Comparison of ENCODE assay signal across 8 cellular contexts in the genomic region with DNA sequence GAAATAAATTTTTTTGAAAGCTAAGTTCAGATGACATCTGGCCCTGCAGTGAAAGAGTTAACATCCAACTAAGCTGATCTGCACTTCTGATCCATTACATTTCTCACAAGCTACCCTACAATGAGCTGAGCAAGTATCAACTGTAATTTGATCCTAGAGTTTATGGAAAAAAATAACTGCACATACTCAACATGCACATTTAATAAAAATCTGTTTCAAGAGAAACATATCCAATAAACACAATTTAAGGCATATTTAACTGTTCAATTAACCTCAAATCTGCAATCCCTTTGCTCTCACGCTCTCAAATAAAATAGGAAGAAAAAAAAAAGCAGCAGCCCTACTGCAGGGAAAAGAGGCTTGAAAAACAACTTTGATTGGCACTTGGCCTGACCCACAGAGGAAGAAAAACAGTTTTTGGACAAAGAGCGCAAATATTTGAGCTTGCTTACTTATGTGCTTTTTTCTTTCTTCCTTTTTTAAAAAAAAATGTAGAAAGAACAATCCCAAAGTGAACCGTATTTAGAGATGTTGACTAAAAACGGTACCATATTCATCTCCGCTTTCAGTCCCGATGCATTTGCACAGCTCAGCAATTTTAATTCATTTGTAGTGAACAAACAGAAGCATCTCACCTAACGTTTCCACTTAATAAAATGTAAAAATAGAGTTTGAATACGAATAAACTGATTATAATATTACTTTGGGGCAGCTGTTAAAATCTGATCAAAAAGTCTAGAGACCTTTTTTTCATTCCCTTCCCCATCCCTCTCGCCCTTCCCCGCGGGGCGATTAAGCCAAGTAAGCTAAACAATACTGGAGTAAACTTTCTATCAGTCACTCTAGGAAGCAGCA. TPM values are rescaled to one million over a fixed set of nuclear protein-coding genes. Genes with fewer than 3 reads are reported as not detected.
A peak's percentile ranks its signal among the peaks of the same experiment; 100 is the strongest.
DNase-seq lines count a peak whose midpoint lies in the region; ATAC-seq and TF ChIP-seq lines count a peak whose summit lies in the region.

No MANE protein-coding gene starts in this region.

- no peak overlapping the region for H3K27ac ChIP-seq in urinary bladder (ENCODE audit: low read depth)

- H3K9me3 Mint-ChIP-seq in mesothelial cell of epicardium = peaks cover 5% of the 10 kb centered on the region

- H3K4me1 Mint-ChIP-seq in mesothelial cell of epicardium = peaks cover 23% of the 10 kb centered on the region

- H3K4me3 ChIP-seq in urinary bladder (ENCODE audit: low read depth, low read length) = peak overlapping the region; percentile 93

- H3K36me3 ChIP-seq in urinary bladder (ENCODE audit: insufficient read depth) = no peaks in the 10 kb centered on the region

- peaks cover 13% of the 10 kb centered on the region for H3K36me3 Mint-ChIP-seq in mesothelial cell of epicardium

- 5% methylated on average over 12 of the region's 12 CpGs for WGBS in urinary bladder

- no peaks in the 10 kb centered on the region for H3K27me3 Mint-ChIP-seq in mesothelial cell of epicardium (ENCODE audit: low read depth)

- TF ChIP-seq CTCF in mesothelial cell of epicardium (IDR thresholded peaks at IDR 0.05; ENCODE audit: unreplicated experiment) = no peak

- H3K4me3 Mint-ChIP-seq in mesothelial cell of epicardium = no peak overlapping the region

- no peaks in the 10 kb centered on the region for H3K4me1 ChIP-seq in urinary bladder (ENCODE audit: insufficient read depth)

- peak overlapping the region; percentile 95 for H3K27ac Mint-ChIP-seq in mesothelial cell of epicardium

- DNase-seq in NCI-H1694 treated with DMSO at 0.1 percent for 48 hours (lab: John Stamatoyannopoulos, UW) (peak; percentile 22), NCI-H1694 (lab: John Stamatoyannopoulos, UW) (no peak), NCI-H82 treated with DMSO at 0.1 percent for 48 hours (lab: John Stamatoyannopoulos, UW; ENCODE audit: unreplicated experiment) (peak; percentile 50), cerebellar cortex (ENCODE audit: low spot score) (peak; percentile 52), mesothelial cell of epicardium (ENCODE audit: low spot score in 2 of 2, unreplicated experiment in 2 of 2) (no peak), NCI-H774 (lab: John Stamatoyannopoulos, UW) (no peak)

- ATAC-seq in GM21825 (IDR thresholded peaks at IDR 0.05; ENCODE audit: unreplicated experiment) = no peak

RNA-seq across cellular contexts. Expression of a gene that starts 1.6 kb away (rescaled TPM):
- total RNA-seq in mesothelial cell of epicardium = 118 to 130 TPM (median 123 TPM) in 3 replicates
- total RNA-seq in urinary bladder = 165 TPM
- polyA plus RNA-seq in urinary bladder = 6.1 TPM

Comparison
In these comparisons a context has a peak if more than half of its experiments do, and no peak if none do; other contexts are left out.
1. DNase-seq: peak in NCI-H1694 treated with DMSO at 0.1 percent for 48 hours (single experiment), NCI-H82 treated with DMSO at 0.1 percent for 48 hours (single experiment) and cerebellar cortex (single experiment); none in NCI-H1694 (single experiment), mesothelial cell of epicardium (0 of 2) and NCI-H774 (single experiment).